ENCODE assay signal across 8 cellular contexts in the genomic region with DNA sequence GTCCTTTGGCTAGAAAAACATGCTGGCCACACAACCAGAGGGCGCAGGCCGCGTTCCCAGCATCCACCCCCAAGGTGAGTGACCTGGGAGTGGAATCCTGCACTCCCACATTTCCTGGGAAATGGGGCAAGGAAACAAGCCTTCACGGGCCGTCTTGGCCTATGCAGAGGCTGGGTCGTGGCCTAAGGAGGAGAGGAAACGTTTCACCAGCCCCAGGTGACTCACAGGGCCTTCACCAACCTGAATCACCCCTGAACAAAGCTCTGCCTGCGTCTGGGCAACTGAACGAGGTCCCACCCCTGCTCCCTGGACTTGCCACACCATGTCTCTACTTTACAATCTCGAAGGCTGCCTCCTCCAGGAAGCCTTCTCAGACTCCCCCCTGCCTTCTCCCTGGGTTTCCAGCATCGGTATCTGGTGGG. TPM values are rescaled to one million over a fixed set of nuclear protein-coding genes. Genes with fewer than 3 reads are reported as not detected.
DNase-seq lines count a peak whose midpoint lies in the region; ATAC-seq and TF ChIP-seq lines count a peak whose summit lies in the region.

No MANE protein-coding gene starts in this region.

- H3K36me3 ChIP-seq in lower lobe of right lung (peaks cover 19% of the 10 kb centered on the region), tibial nerve (no peaks in the 10 kb centered on the region)

- H3K27me3 ChIP-seq in lower lobe of right lung (ENCODE audit: low read depth) (no peaks in the 10 kb centered on the region), tibial nerve (no peaks in the 10 kb centered on the region)

- H3K36me3 Mint-ChIP-seq in activated CD8-positive, alpha-beta memory T cell treated with anti-CD3 and anti-CD28 coated beads, Interleukin-2, amount 10 ng/mL, durations not matched to agents 7 days and 5 days, result peaks cover 63% of the 10 kb centered on the region
- H3K36me3 Mint-ChIP-seq in activated naive CD8-positive, alpha-beta T cell, result peaks cover 9% of the 10 kb centered on the region

- TF ChIP-seq EP300 in tibial nerve (IDR thresholded peaks at IDR 0.05), result peak in 1 of 2 donors; percentile 28

- H3K27ac Mint-ChIP-seq in activated CD8-positive, alpha-beta memory T cell treated with anti-CD3 and anti-CD28 coated beads, Interleukin-2, amount 10 ng/mL, durations not matched to agents 7 days and 5 days, result peak overlapping the region; percentile 87
- H3K27ac Mint-ChIP-seq in activated naive CD8-positive, alpha-beta T cell, result peak overlapping the region; percentile 95

- TF ChIP-seq CTCF in lower lobe of right lung (IDR thresholded peaks at IDR 0.05), result no peak
- no peak for TF ChIP-seq CTCF in tibial nerve (IDR thresholded peaks at IDR 0.05)

- TF ChIP-seq POLR2A in tibial nerve (IDR thresholded peaks at IDR 0.05) (no peak), erythroblast (IDR thresholded peaks at IDR 0.05; ENCODE audit: low read length) (no peak)

- H3K4me3 Mint-ChIP-seq in activated CD8-positive, alpha-beta memory T cell treated with anti-CD3 and anti-CD28 coated beads, Interleukin-2, amount 10 ng/mL, durations not matched to agents 7 days and 5 days, result peak overlapping the region; percentile 35
- peak overlapping the region; percentile 80 for H3K4me3 Mint-ChIP-seq in activated naive CD8-positive, alpha-beta T cell

- H3K4me1 Mint-ChIP-seq in activated CD8-positive, alpha-beta memory T cell treated with anti-CD3 and anti-CD28 coated beads, Interleukin-2, amount 10 ng/mL, durations not matched to agents 7 days and 5 days, result peaks cover 96% of the 10 kb centered on the region
- H3K4me1 Mint-ChIP-seq in activated naive CD8-positive, alpha-beta T cell (ENCODE audit: low read depth), result peaks cover 94% of the 10 kb centered on the region

- H3K9me3 ChIP-seq in lower lobe of right lung, result no peaks in the 10 kb centered on the region
- no peaks in the 10 kb centered on the region for H3K9me3 ChIP-seq in tibial nerve

- CTCF ChIA-PET in activated CD8-positive, alpha-beta memory T cell treated with anti-CD3 and anti-CD28 coated beads, Interleukin-2, amount 10 ng/mL, durations not matched to agents 7 days and 5 days (lab: Charles Lee), result interaction anchor here (0.7 to 7.7 kb wide), 8 partner anchors 10 to 96 kb away, joined by 3 to 47 read pairs (median 4); no protein-coding TSS in a partner anchor

- peak; percentile 68 for DNase-seq in activated CD8-positive, alpha-beta memory T cell treated with anti-CD3 and anti-CD28 coated beads, Interleukin-2, amount 10 ng/mL, durations not matched to agents 7 days and 5 days
- DNase-seq in activated CD8-positive, alpha-beta memory T cell treated with anti-CD3 and anti-CD28 coated beads for 24 hours, result no peak
- DNase-seq in lower lobe of right lung, result no peak
- DNase-seq in tibial nerve (ENCODE audit: low spot score in 2 of 2), result no peak
- DNase-seq in 8988T, result no peak
- no peak for DNase-seq in erythroblast (lab: John Stamatoyannopoulos, UW)
- DNase-seq in NCI-H2171 (lab: John Stamatoyannopoulos, UW), result no peak

- ATAC-seq in activated CD8-positive, alpha-beta memory T cell treated with anti-CD3 and anti-CD28 coated beads, Interleukin-2, amount 10 ng/mL, durations not matched to agents 7 days and 5 days, result no peak
- ATAC-seq in lower lobe of right lung, result peak in 1 of 2 donors; percentile 13

- H3K9me3 Mint-ChIP-seq in activated CD8-positive, alpha-beta memory T cell treated with anti-CD3 and anti-CD28 coated beads, Interleukin-2, amount 10 ng/mL, durations not matched to agents 7 days and 5 days (ENCODE audit: low read depth), result no peaks in the 10 kb centered on the region
- H3K9me3 Mint-ChIP-seq in activated naive CD8-positive, alpha-beta T cell (ENCODE audit: low read depth), result no peaks in the 10 kb centered on the region

- intact Hi-C loops in lower lobe of right lung (cut with DNase I), result no loop called here

- H3K4me1 ChIP-seq in lower lobe of right lung, result peaks cover 100% of the 10 kb centered on the region
- H3K4me1 ChIP-seq in tibial nerve, result peaks cover 0 to 100% (median 74%) of the 10 kb centered on the region in 4 donors

- no peak overlapping the region for H3K4me3 ChIP-seq in lower lobe of right lung
- no peak overlapping the region for H3K4me3 ChIP-seq in tibial nerve

- H3K27me3 Mint-ChIP-seq in activated CD8-positive, alpha-beta memory T cell treated with anti-CD3 and anti-CD28 coated beads, Interleukin-2, amount 10 ng/mL, durations not matched to agents 7 days and 5 days, result no peaks in the 10 kb centered on the region
- H3K27me3 Mint-ChIP-seq in activated naive CD8-positive, alpha-beta T cell, result no peaks in the 10 kb centered on the region

- WGBS in tibial nerve, 2 donors, result 55 to 57% methylated on average over 11 of the region's 11 CpGs

- H3K27ac ChIP-seq in lower lobe of right lung (peak overlapping the region; percentile 81), tibial nerve (peak overlapping the region; percentile 15 to 90 (median 81))

RNA-seq across cellular contexts. Expression of a gene that starts 13.2 kb away (rescaled TPM):
- 100 to 1,000 TPM; 695 to 913 TPM for total RNA-seq in activated CD8-positive, alpha-beta memory T cell treated with anti-CD3 and anti-CD28 coated beads, Interleukin-2, amount 10 ng/mL, durations not matched to agents 7 days and 5 days
- 659 TPM for total RNA-seq in lower lobe of right lung
- total RNA-seq in tibial nerve, result 100 to 1,000 TPM; 361 to 406 (median 386) TPM
